20 cellular contexts compared by ENCODE assay signal in genomic region chr17:4937553-4937952, GRCh38. TPM values are rescaled to one million over a fixed set of nuclear protein-coding genes. Genes with fewer than 3 reads are reported as not detected.
A peak's percentile ranks its signal among the peaks of the same experiment; 100 is the strongest.
DNase-seq lines count a peak whose midpoint lies in the region; ATAC-seq and TF ChIP-seq lines count a peak whose summit lies in the region.
"Had no signal": no experiment of that assay in that cellular context is flagged by ENCODE, and none has a peak within 500 bp of the region (broad histone marks: within the 10 kb centered on the region; RNA-seq: fewer than 3 reads in every experiment).

No MANE protein-coding gene starts in this region.

- CTCF ChIA-PET in CD8-positive, alpha-beta memory T cell (lab: Charles Lee), result interaction anchor here (1.0 kb wide), 1 partner anchor 33 kb away, joined by 3 read pairs; no protein-coding TSS in a partner anchor

- H3K36me3 ChIP-seq in BLaER1, result peaks cover 44% of the 10 kb centered on the region
- peaks cover 9% of the 10 kb centered on the region for H3K36me3 ChIP-seq in CD8-positive, alpha-beta memory T cell (ENCODE audit: insufficient read depth, low read length)
- no peaks in the 10 kb centered on the region for H3K36me3 ChIP-seq in neural progenitor cell

- POLR2A ChIA-PET in CD8-positive, alpha-beta memory T cell (lab: Charles Lee), result no interaction called here

- no peak for TF ChIP-seq CTCF in neural progenitor cell (IDR thresholded peaks at IDR 0.05)

- peaks cover 6 to 61% (median 12%) of the 10 kb centered on the region in 3 donors for H3K36me3 Mint-ChIP-seq in CD8-positive, alpha-beta memory T cell
- H3K36me3 Mint-ChIP-seq in activated T-helper 17 cell treated with anti-CD3 and anti-CD28 coated beads, Interleukin-2, amount 50 U/mL, for 72 hours (ENCODE audit: low read depth), result peaks cover 73% of the 10 kb centered on the region
- H3K36me3 Mint-ChIP-seq in neural progenitor cell, result peaks cover 16% of the 10 kb centered on the region

- H3K4me3 Mint-ChIP-seq in CD8-positive, alpha-beta memory T cell, result peak overlapping the region in 4 of 7 donors; percentile 47 to 58 (median 54)
- H3K4me3 Mint-ChIP-seq in activated T-helper 17 cell treated with anti-CD3 and anti-CD28 coated beads, Interleukin-2, amount 50 U/mL, for 72 hours, result peak overlapping the region; percentile 91
- peak overlapping the region; percentile 96 for H3K4me3 Mint-ChIP-seq in neural progenitor cell

- peaks cover 44% of the 10 kb centered on the region for H3K79me2 ChIP-seq in neural progenitor cell (ENCODE audit: low read depth)

- no peak overlapping the region for H3K4me3 ChIP-seq in BLaER1
- H3K4me3 ChIP-seq in CD8-positive, alpha-beta memory T cell (ENCODE audit: low read length), result no peak overlapping the region
- no peak overlapping the region for H3K4me3 ChIP-seq in neural progenitor cell
- H3K4me3 ChIP-seq: suprapubic skin had no signal

- H3K27ac Mint-ChIP-seq in CD8-positive, alpha-beta memory T cell, result no peak overlapping the region
- H3K27ac Mint-ChIP-seq in activated T-helper 17 cell treated with anti-CD3 and anti-CD28 coated beads, Interleukin-2, amount 50 U/mL, for 72 hours, result peak overlapping the region; percentile 41
- H3K27ac Mint-ChIP-seq in neural progenitor cell, result peak overlapping the region; percentile 14

- peaks cover 49 to 76% (median 50%) of the 10 kb centered on the region in 3 donors for H3K4me1 Mint-ChIP-seq in CD8-positive, alpha-beta memory T cell
- H3K4me1 Mint-ChIP-seq in activated T-helper 17 cell treated with anti-CD3 and anti-CD28 coated beads, Interleukin-2, amount 50 U/mL, for 72 hours, result peaks cover 40% of the 10 kb centered on the region
- peaks cover 25% of the 10 kb centered on the region for H3K4me1 Mint-ChIP-seq in neural progenitor cell

- no peak overlapping the region for H3K4me2 ChIP-seq in BLaER1
- no peak overlapping the region for H3K4me2 ChIP-seq in neural progenitor cell
- H3K4me2 ChIP-seq: KMS-11 had no signal

- H4K20me1 ChIP-seq in BLaER1 (peaks cover 33% of the 10 kb centered on the region), neural progenitor cell (ENCODE audit: low read depth) (peaks cover 24% of the 10 kb centered on the region)

- H3K27me3 ChIP-seq in BLaER1 (no peaks in the 10 kb centered on the region), neural progenitor cell (no peaks in the 10 kb centered on the region)
- no peaks in the 10 kb centered on the region for H3K27me3 ChIP-seq in CD8-positive, alpha-beta memory T cell (ENCODE audit: insufficient read depth, low read length, poor library complexity, severe bottlenecking)
- H3K27me3 ChIP-seq: cardiac muscle cell, suprapubic skin had no signal

- H3K4me1 ChIP-seq in BLaER1 (peaks cover 61% of the 10 kb centered on the region), neural progenitor cell (peaks cover 16% of the 10 kb centered on the region)
- peaks cover 42% of the 10 kb centered on the region for H3K4me1 ChIP-seq in CD8-positive, alpha-beta memory T cell (ENCODE audit: insufficient read depth, low read length)

- H3K9me3 Mint-ChIP-seq in CD8-positive, alpha-beta memory T cell, result no peaks in the 10 kb centered on the region
- no peaks in the 10 kb centered on the region for H3K9me3 Mint-ChIP-seq in activated T-helper 17 cell treated with anti-CD3 and anti-CD28 coated beads, Interleukin-2, amount 50 U/mL, for 72 hours
- no peaks in the 10 kb centered on the region for H3K9me3 Mint-ChIP-seq in neural progenitor cell
- H3K9me3 Mint-ChIP-seq: naive thymus-derived CD8-positive, alpha-beta T cell had no signal

- H3F3A ChIP-seq in neural progenitor cell (ENCODE audit: low read depth), result peaks cover 34% of the 10 kb centered on the region

- no peak overlapping the region for H2AFZ ChIP-seq in neural progenitor cell (replicated peaks)

- H3K9me3 ChIP-seq in BLaER1 (no peaks in the 10 kb centered on the region), neural progenitor cell (ENCODE audit: low read depth) (no peaks in the 10 kb centered on the region)
- H3K9me3 ChIP-seq in CD8-positive, alpha-beta memory T cell (ENCODE audit: low read length), result no peaks in the 10 kb centered on the region
- H3K9me3 ChIP-seq: suprapubic skin had no signal

- H3K27ac ChIP-seq in BLaER1 (no peak overlapping the region), neural progenitor cell (no peak overlapping the region)
- no peak overlapping the region for H3K27ac ChIP-seq in CD8-positive, alpha-beta memory T cell (ENCODE audit: low read depth, low read length)
- H3K27ac ChIP-seq: KMS-11, suprapubic skin had no signal

- ATAC-seq in activated T-helper 17 cell treated with anti-CD3 and anti-CD28 coated beads, Interleukin-2, amount 50 U/mL, for 72 hours (replicated peaks), result no peak
- ATAC-seq in HG03139 (IDR thresholded peaks at IDR 0.05; ENCODE audit: unreplicated experiment), result no peak
- ATAC-seq: naive thymus-derived CD8-positive, alpha-beta T cell had no signal

- DNase-seq in CD8-positive, alpha-beta memory T cell, result no peak
- DNase-seq in neural progenitor cell (ENCODE audit: low spot score), result no peak
- no peak for DNase-seq in NCI-H2196 treated with DMSO at 0.1 percent for 48 hours (lab: John Stamatoyannopoulos, UW; ENCODE audit: unreplicated experiment)
- DNase-seq in stimulated activated CD4-positive, alpha-beta T cell treated with anti-CD3 and anti-CD28 coated beads, Interleukin-4, amount 100 ng/mL, for 24 hours, result no peak
- DNase-seq: EL; kidney; naive thymus-derived CD8-positive, alpha-beta T cell; NCI-H1048; NCI-H2029 treated with DMSO at 0.1 percent for 48 hours; NCI-H510A treated with DMSO at 0.1 percent for 48 hours; stimulated activated CD8-positive, alpha-beta memory T cell treated with anti-CD3 and anti-CD28 coated beads, Interleukin-4, amount 100 ng/mL, for 48 hours had no signal

- H3K27me3 Mint-ChIP-seq in CD8-positive, alpha-beta memory T cell, result peaks cover 0 to 5% of the 10 kb centered on the region in 2 donors
- no peaks in the 10 kb centered on the region for H3K27me3 Mint-ChIP-seq in activated T-helper 17 cell treated with anti-CD3 and anti-CD28 coated beads, Interleukin-2, amount 50 U/mL, for 72 hours
- H3K27me3 Mint-ChIP-seq in neural progenitor cell (ENCODE audit: insufficient read depth, low read depth), result peaks cover 4% of the 10 kb centered on the region
- H3K27me3 Mint-ChIP-seq: naive thymus-derived CD8-positive, alpha-beta T cell had no signal

- H3K9ac ChIP-seq in BLaER1 (peak overlapping the region; percentile 38; the same call in 1 of the 2 replicates), neural progenitor cell (no peak overlapping the region)
- H3K9ac ChIP-seq: KMS-11 had no signal

RNA-seq across cellular contexts. Expression of gene SLC25A11, which starts 2.3 kb away (rescaled TPM):
- total RNA-seq in CD8-positive, alpha-beta memory T cell, result 100 to 1,000 TPM in 1 of 2 experiments, 10 to 100 TPM in 1; 90.0 to 101 TPM
- polyA plus RNA-seq in CD8-positive, alpha-beta memory T cell, result 85.1 TPM
- 10 to 100 TPM; 54.7 to 68.5 TPM for total RNA-seq in activated T-helper 17 cell treated with anti-CD3 and anti-CD28 coated beads, Interleukin-2, amount 50 U/mL, for 72 hours
- 35.3 and 61.6 TPM in 2 replicates for total RNA-seq in neural progenitor cell (ENCODE audit: low replicate concordance)

RNA-seq across cellular contexts. Expression of gene RNF167, which starts 2.5 kb away (rescaled TPM):
- total RNA-seq in CD8-positive, alpha-beta memory T cell, result 100 to 1,000 TPM; 187 to 192 TPM
- 69.0 TPM for polyA plus RNA-seq in CD8-positive, alpha-beta memory T cell
- 100 to 1,000 TPM; 184 to 197 TPM for total RNA-seq in activated T-helper 17 cell treated with anti-CD3 and anti-CD28 coated beads, Interleukin-2, amount 50 U/mL, for 72 hours
- 43.9 and 82.1 TPM in 2 replicates for total RNA-seq in neural progenitor cell (ENCODE audit: low replicate concordance)

RNA-seq across cellular contexts. Expression of gene GP1BA, which starts 5.5 kb away (rescaled TPM):
- not detected for total RNA-seq in CD8-positive, alpha-beta memory T cell
- not detected for polyA plus RNA-seq in CD8-positive, alpha-beta memory T cell
- total RNA-seq in activated T-helper 17 cell treated with anti-CD3 and anti-CD28 coated beads, Interleukin-2, amount 50 U/mL, for 72 hours, result under 1 TPM in 1 of 2 donors, not detected in 1; 0.11 TPM
- not detected in 2 replicates for total RNA-seq in neural progenitor cell (ENCODE audit: low replicate concordance)
- total RNA-seq: cardiac muscle cell; frontal cortex; HT-29; kidney; lung microvascular endothelial cell; naive thymus-derived CD8-positive, alpha-beta T cell; suprapubic skin had no signal

RNA-seq across cellular contexts. Expression of gene PFN1, which starts 10.8 kb away (rescaled TPM):
- 1,000 to 10,000 TPM; 1,826 to 1,841 TPM for total RNA-seq in CD8-positive, alpha-beta memory T cell
- 2,601 TPM for polyA plus RNA-seq in CD8-positive, alpha-beta memory T cell
- total RNA-seq in activated T-helper 17 cell treated with anti-CD3 and anti-CD28 coated beads, Interleukin-2, amount 50 U/mL, for 72 hours, result 1,000 to 10,000 TPM; 1,346 to 1,950 TPM
- 203 and 458 TPM in 2 replicates for total RNA-seq in neural progenitor cell (ENCODE audit: low replicate concordance)

RNA-seq across cellular contexts. Expression of gene ENO3, which starts 13.4 kb away (rescaled TPM):
- total RNA-seq in CD8-positive, alpha-beta memory T cell, result 10 to 100 TPM; 27.1 to 29.4 TPM
- polyA plus RNA-seq in CD8-positive, alpha-beta memory T cell, result 1.3 TPM
- total RNA-seq in activated T-helper 17 cell treated with anti-CD3 and anti-CD28 coated beads, Interleukin-2, amount 50 U/mL, for 72 hours, result 10 to 100 TPM; 27.4 to 30.3 TPM
- 20.8 and 24.5 TPM in 2 replicates for total RNA-seq in neural progenitor cell (ENCODE audit: low replicate concordance)

Comparison
In these comparisons a context has a peak if more than half of its experiments do, and no peak if none do; other contexts are left out.
1. H3K27ac Mint-ChIP-seq: peak in activated T-helper 17 cell treated with anti-CD3 and anti-CD28 coated beads, Interleukin-2, amount 50 U/mL, for 72 hours (single experiment) and neural progenitor cell (single experiment); none in CD8-positive, alpha-beta memory T cell (0 of 8).
2. Peak in every context shown above with its lines, with median percentiles within 50 percentile points of each other: H3K4me3 Mint-ChIP-seq.